ENCODE assay signal across 1 cellular context in genomic region chr19:12090807-12091206, GRCh38.
TF ChIP-seq lines count a peak whose summit lies in the region.

No MANE protein-coding gene starts in this region.

TF ChIP-seq in endothelial cell of umbilical vein, 7 proteins besides CTCF, POLR2A, EP300 and RAD21:
- TF ChIP-seq MYC (IDR thresholded peaks at IDR 0.05; ENCODE audit: low read depth, low read length): no peak
- no peak for TF ChIP-seq MAX (IDR thresholded peaks at IDR 0.05; ENCODE audit: insufficient read depth, insufficient read length)
- TF ChIP-seq EZH2 (IDR thresholded peaks at IDR 0.05; ENCODE audit: borderline replicate concordance, low read depth, low read length, severe bottlenecking): no peak
- no peak for TF ChIP-seq POLR2AphosphoS5 (IDR thresholded peaks at IDR 0.05; ENCODE audit: insufficient read depth, low read depth, low read length)
- TF ChIP-seq GATA2 (IDR thresholded peaks at IDR 0.05; ENCODE audit: insufficient read depth, insufficient read length, low read depth, low read length): no peak
- no peak for TF ChIP-seq JUN (IDR thresholded peaks at IDR 0.05; ENCODE audit: borderline replicate concordance, insufficient read depth, insufficient read length, low read depth)
- TF ChIP-seq FOS (IDR thresholded peaks at IDR 0.05; ENCODE audit: borderline replicate concordance, insufficient read depth, low read length): no peak
TF ChIP-seq in endothelial cell of umbilical vein: peak in this region for 0.
